In the genomic region with DNA sequence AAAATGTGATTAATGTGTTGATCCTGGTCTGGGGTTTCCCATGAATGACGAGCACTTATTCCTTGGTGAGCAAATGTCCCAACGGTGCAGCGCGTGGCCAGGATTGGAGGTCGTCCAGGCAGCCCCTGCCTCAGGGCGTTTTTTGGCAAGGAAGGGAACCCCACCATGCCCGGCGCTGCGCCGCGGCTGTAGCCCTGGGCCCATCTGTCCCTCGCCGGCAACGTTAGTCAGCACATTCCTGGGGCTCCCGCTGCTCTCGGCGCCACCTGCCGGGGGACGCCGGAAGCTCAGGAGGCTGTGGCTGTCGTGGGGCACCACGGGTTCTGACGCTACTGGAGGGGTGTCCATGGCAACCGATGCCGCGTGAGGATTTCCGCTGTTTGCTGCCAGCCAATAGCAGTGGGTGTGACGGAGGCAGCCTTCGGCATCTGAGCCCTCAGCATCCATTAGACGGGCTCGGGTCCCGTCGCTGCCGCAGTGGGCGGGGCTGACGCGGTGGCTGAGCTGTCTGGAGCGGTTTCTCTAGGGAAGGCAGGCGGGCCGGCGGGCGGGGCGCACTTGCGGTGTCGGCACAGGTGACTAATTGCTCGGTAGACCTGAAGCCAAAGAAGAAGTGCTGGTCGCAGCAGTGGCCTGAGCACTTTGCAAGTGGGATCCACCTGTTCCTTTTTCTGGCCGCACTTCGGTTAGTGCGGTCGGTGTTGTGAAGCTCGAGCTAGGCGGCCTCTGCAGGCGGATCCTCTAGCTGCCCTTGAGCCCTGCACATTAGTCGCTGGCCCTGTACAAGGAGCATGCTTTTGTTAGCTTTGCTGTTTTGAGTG, we compare ENCODE assay signal across 8 cellular contexts. TPM values are rescaled to one million over a fixed set of nuclear protein-coding genes. Genes with fewer than 3 reads are reported as not detected.
A peak's percentile ranks its signal among the peaks of the same experiment; 100 is the strongest.
DNase-seq lines count a peak whose midpoint lies in the region; ATAC-seq lines count a peak whose summit lies in the region.

No MANE protein-coding gene starts in this region.

- H3K36me3 Mint-ChIP-seq in IgD-negative memory B cell: peaks cover 11% of the 10 kb centered on the region

- H3K9ac ChIP-seq in mucosa of stomach (ENCODE audit: low read length): peak overlapping the region; percentile 29

- H3K4me1 ChIP-seq in esophagus (ENCODE audit: control insufficient read depth in 2 of 2, insufficient read depth in 2 of 2, low read length in 1 of 2) (no peaks in the 10 kb centered on the region), mucosa of stomach (ENCODE audit: control insufficient read depth, insufficient read depth, low read length) (peaks cover 21% of the 10 kb centered on the region)

- peak overlapping the region; percentile 18 to 29 for H3K4me3 ChIP-seq in esophagus (ENCODE audit: low read depth in 1 of 2, low read length in 2 of 2)
- H3K4me3 ChIP-seq in mucosa of stomach (ENCODE audit: low read length): no peak overlapping the region

- H3K27me3 Mint-ChIP-seq in IgD-negative memory B cell: no peaks in the 10 kb centered on the region

- DNase-seq in DMS153 treated with DMSO at 0.1 percent for 48 hours (lab: John Stamatoyannopoulos, UW; ENCODE audit: unreplicated experiment): peak; percentile 98
- DNase-seq in OCI-M1 (lab: John Stamatoyannopoulos, UW): peak; percentile 99
- peak; percentile 99 for DNase-seq in activated T-cell treated with anti-CD3 and anti-CD28 coated beads, Interleukin-2, amount 50 U/mL, for 1 hour
- DNase-seq in stimulated activated CD8-positive, alpha-beta memory T cell treated with anti-CD3 and anti-CD28 coated beads, Interleukin-7, amount 100 ng/mL, for 1 hour (ENCODE audit: low read depth in 2 of 2): peak; percentile 98 to 99

- WGBS in esophagus, 2 donors: 0 to 1% methylated on average over 55 of the region's 55 CpGs

- H3K27ac Mint-ChIP-seq in IgD-negative memory B cell: peak overlapping the region; percentile 88 to 94 (median 93)

- peaks cover 5 to 12% (median 8%) of the 10 kb centered on the region in 3 donors for H3K4me1 Mint-ChIP-seq in IgD-negative memory B cell

- H3K27ac ChIP-seq in esophagus (ENCODE audit: low read depth in 2 of 2, low read length in 1 of 2): peak overlapping the region; percentile 84 to 94

- ATAC-seq in GM21529 (IDR thresholded peaks at IDR 0.05; ENCODE audit: unreplicated experiment): peak; percentile 97

- H3K36me3 ChIP-seq in esophagus (ENCODE audit: control insufficient read depth in 2 of 2, insufficient read depth in 2 of 2, low read length in 1 of 2) (peaks cover 0 to 11% of the 10 kb centered on the region in 2 donors), mucosa of stomach (ENCODE audit: control insufficient read depth, insufficient read depth, low read length) (peaks cover 7% of the 10 kb centered on the region)

- no peaks in the 10 kb centered on the region for H3K9me3 ChIP-seq in esophagus (ENCODE audit: control insufficient read depth in 2 of 2, insufficient read depth in 1 of 2, low read depth in 1 of 2, low read length in 1 of 2)
- H3K9me3 ChIP-seq in mucosa of stomach (ENCODE audit: control insufficient read depth, low read length): no peaks in the 10 kb centered on the region

- H3K9me3 Mint-ChIP-seq in IgD-negative memory B cell: no peaks in the 10 kb centered on the region

- H3K27me3 ChIP-seq in esophagus (ENCODE audit: control insufficient read depth in 1 of 2, insufficient read depth in 2 of 2, low read length in 2 of 2) (no peaks in the 10 kb centered on the region), mucosa of stomach (ENCODE audit: control insufficient read depth, insufficient read depth, low read length) (no peaks in the 10 kb centered on the region)

- peak overlapping the region; percentile 61 to 92 (median 76) for H3K4me3 Mint-ChIP-seq in IgD-negative memory B cell

RNA-seq across cellular contexts. Expression of gene RAB35, which starts 29.5 kb away (rescaled TPM):
- polyA plus RNA-seq in IgD-negative memory B cell (18.1 TPM), esophagus (10 to 100 TPM; 33.5 to 34.3 TPM)
